Comparison of ENCODE assay signal across 11 cellular contexts in genomic region chr6:30881392-30881986, GRCh38. TPM values are rescaled to one million over a fixed set of nuclear protein-coding genes. Genes with fewer than 3 reads are reported as not detected.
DNase-seq lines count a peak whose midpoint lies in the region; ATAC-seq, FAIRE-seq and TF ChIP-seq lines count a peak whose summit lies in the region.
"Had no signal": no experiment of that assay in that cellular context is flagged by ENCODE, and none has a peak within 500 bp of the region (broad histone marks: within the 10 kb centered on the region; RNA-seq: fewer than 3 reads in every experiment).

No MANE protein-coding gene starts in this region.

- no peak for ATAC-seq in HG03175 (IDR thresholded peaks at IDR 0.05; ENCODE audit: unreplicated experiment)

- H3K36me3 ChIP-seq in H7 (replicated peaks; ENCODE audit: control insufficient read depth, insufficient read depth, low read length): no peaks in the 10 kb centered on the region; the same call in 1 of the 2 replicates
- H3K36me3 ChIP-seq in kidney (ENCODE audit: control insufficient read depth in 1 of 2, insufficient read depth in 2 of 2, low read length in 2 of 2): no peaks in the 10 kb centered on the region
- no peaks in the 10 kb centered on the region for H3K36me3 ChIP-seq in smooth muscle cell (ENCODE audit: low read depth)

- H3K4me1 ChIP-seq in kidney (ENCODE audit: control insufficient read depth in 1 of 2, insufficient read depth in 1 of 2, low read depth in 1 of 2, low read length in 2 of 2): peaks cover 23 to 38% of the 10 kb centered on the region in 2 donors
- H3K4me1 ChIP-seq in smooth muscle cell (ENCODE audit: low read depth): peaks cover 48% of the 10 kb centered on the region

- H3K79me2 ChIP-seq in smooth muscle cell (ENCODE audit: low read depth): peaks cover 18% of the 10 kb centered on the region

- H3K4me2 ChIP-seq in smooth muscle cell: peak overlapping the region; percentile 96

- H3F3A ChIP-seq in smooth muscle cell (ENCODE audit: low read depth): peaks cover 20% of the 10 kb centered on the region

- H3K9me3 ChIP-seq in kidney (ENCODE audit: control insufficient read depth in 1 of 2, low read length in 2 of 2) (no peaks in the 10 kb centered on the region), smooth muscle cell (replicated peaks; ENCODE audit: low read depth) (no peaks in the 10 kb centered on the region)

- peak overlapping the region; percentile 12 for H2AFZ ChIP-seq in smooth muscle cell (ENCODE audit: low read depth)

- H3K4me3 ChIP-seq in H7 (ENCODE audit: insufficient read depth, low read depth, low read length) (peak overlapping the region; percentile 37), kidney (ENCODE audit: low read length in 2 of 2) (peak overlapping the region; percentile 30 to 69), smooth muscle cell (no peak overlapping the region)

- TF ChIP-seq CTCF in VCaP (conservative IDR thresholded peaks at IDR 0.05): no peak
- TF ChIP-seq CTCF in kidney (IDR thresholded peaks at IDR 0.05; ENCODE audit: borderline replicate concordance, extremely low read depth, insufficient read depth): no peak
- TF ChIP-seq CTCF in smooth muscle cell (IDR thresholded peaks at IDR 0.05; ENCODE audit: borderline replicate concordance, insufficient read depth, poor library complexity, severe bottlenecking): no peak

- H3K27ac ChIP-seq in VCaP (peak overlapping the region; percentile 95), kidney (ENCODE audit: low read depth in 2 of 2, low read length in 2 of 2) (peak overlapping the region; percentile 94 to 97), smooth muscle cell (ENCODE audit: low read depth) (peak overlapping the region; percentile 79)

- FAIRE-seq in kidney (lab: Jason Lieb, UNC): no peak

- H3K27me3 ChIP-seq in H7 (ENCODE audit: control insufficient read depth, insufficient read depth, low read length) (no peaks in the 10 kb centered on the region), smooth muscle cell (ENCODE audit: low read depth) (no peaks in the 10 kb centered on the region)

- peaks cover 13% of the 10 kb centered on the region for H4K20me1 ChIP-seq in smooth muscle cell (ENCODE audit: low read depth)

- 62% methylated on average over 7 of the region's 7 CpGs for WGBS in smooth muscle cell (ENCODE audit: low lambda C conversion rate)

- DNase-seq in H7: no peak
- no peak for DNase-seq in kidney
- DNase-seq in smooth muscle cell (lab: John Stamatoyannopoulos, UW; ENCODE audit: unreplicated experiment): no peak
- no peak for DNase-seq in SHP77 (lab: John Stamatoyannopoulos, UW)
- DNase-seq in Kasumi-1 (lab: John Stamatoyannopoulos, UW): no peak
- DNase-seq: NCI-H1105 treated with DMSO at 0.1 percent for 48 hours had no signal

- intact Hi-C loops in kidney (cut with DNase I): loop anchor here (10.0 kb wide), 1 partner anchor 147 kb away; no protein-coding TSS in a partner anchor

- H3K9ac ChIP-seq in kidney (ENCODE audit: low read length in 2 of 2): peak overlapping the region; percentile 11 to 67
- H3K9ac ChIP-seq in smooth muscle cell (ENCODE audit: low read depth): no peak overlapping the region

RNA-seq across cellular contexts. Expression of gene DDR1, which starts 2.8 kb away (rescaled TPM):
- 117 and 127 TPM in 2 replicates for total RNA-seq in H7 (2014; rRNA removed; shearing (Covaris generic))
- total RNA-seq in kidney: 362 TPM
- 95.8 TPM for polyA plus RNA-seq in kidney (ENCODE audit: insufficient read depth, low read depth, low replicate concordance)
- 30.7 and 82.6 TPM in 2 replicates for total RNA-seq in smooth muscle cell
- 23.8 and 77.3 TPM in 2 replicates for polyA plus RNA-seq in smooth muscle cell

RNA-seq across cellular contexts. Expression of gene GTF2H4, which starts 26.5 kb away (rescaled TPM):
- total RNA-seq in H7 (2014; rRNA removed; shearing (Covaris generic)): 30.5 and 30.9 TPM in 2 replicates
- 39.3 TPM for total RNA-seq in kidney
- 20.9 TPM for polyA plus RNA-seq in kidney (ENCODE audit: insufficient read depth, low read depth, low replicate concordance)
- total RNA-seq in smooth muscle cell: 15.6 and 24.8 TPM in 2 replicates
- 7.2 and 9.5 TPM in 2 replicates for polyA plus RNA-seq in smooth muscle cell

RNA-seq across cellular contexts. Expression of gene VARS2, which starts 32.5 kb away (rescaled TPM):
- 54.4 and 60.5 TPM in 2 replicates for total RNA-seq in H7 (2014; rRNA removed; shearing (Covaris generic))
- total RNA-seq in kidney (34.5 TPM), smooth muscle cell (15.1 and 18.4 TPM in 2 replicates)
- polyA plus RNA-seq in kidney (ENCODE audit: insufficient read depth, low read depth, low replicate concordance) (30.4 TPM), smooth muscle cell (15.4 and 19.6 TPM in 2 replicates)

RNA-seq across cellular contexts. Expression of gene SFTA2, which starts 50.5 kb away (rescaled TPM):
- not detected in 2 replicates for total RNA-seq in H7 (2014; rRNA removed; shearing (Covaris generic))
- total RNA-seq in kidney (30.5 TPM), smooth muscle cell (not detected in 2 replicates)
- polyA plus RNA-seq in kidney (ENCODE audit: insufficient read depth, low read depth, low replicate concordance) (7.4 TPM), smooth muscle cell (not detected in 2 replicates)
- total RNA-seq: activated T-helper 2 cell treated with anti-CD3 and anti-CD28 coated beads, Interferon-gamma antibody, Interleukin-2, Interleukin-4, amounts not matched to agents 10 μg/mL and 5 μg/mL and 100 μg/mL, durations not matched to agents 14 hours and 24 hours and 36 hours; mononuclear cell; SK-MEL-5 had no signal

RNA-seq across cellular contexts. Expression of gene MUCL3, which starts 59.3 kb away (rescaled TPM):
- not detected in 2 replicates for total RNA-seq in H7 (2014; rRNA removed; shearing (Covaris generic))
- 0.13 TPM for total RNA-seq in kidney
- polyA plus RNA-seq in kidney (ENCODE audit: insufficient read depth, low read depth, low replicate concordance): not detected
- 0.31 TPM in 1 of 2 replicates, not detected in the other for total RNA-seq in smooth muscle cell
- not detected in 2 replicates for polyA plus RNA-seq in smooth muscle cell
- total RNA-seq: activated T-helper 2 cell treated with anti-CD3 and anti-CD28 coated beads, Interferon-gamma antibody, Interleukin-2, Interleukin-4, amounts not matched to agents 10 μg/mL and 5 μg/mL and 100 μg/mL, durations not matched to agents 14 hours and 24 hours and 36 hours; mononuclear cell; SK-MEL-5 had no signal
